In the genomic region with DNA sequence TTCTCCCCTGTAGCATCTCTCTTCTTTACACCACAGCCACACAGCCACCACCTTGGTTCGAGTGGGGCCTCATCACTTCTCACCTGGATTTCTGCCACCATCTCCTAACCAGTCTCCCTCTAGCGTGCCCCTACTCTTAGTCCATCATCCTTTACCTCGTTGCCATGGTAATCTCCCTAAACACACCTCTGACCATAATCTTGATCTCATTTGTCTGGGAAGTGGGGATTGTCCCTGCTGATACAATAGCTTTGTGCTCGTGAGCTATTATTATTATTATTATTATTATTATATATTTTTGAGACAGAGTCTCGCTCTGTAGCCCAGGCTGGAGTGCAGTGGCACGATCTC, we compare ENCODE assay signal across 22 cellular contexts.
DNase-seq lines count a peak whose midpoint lies in the region; ATAC-seq lines count a peak whose summit lies in the region.
"Had no signal": no experiment of that assay in that cellular context is flagged by ENCODE, and none has a peak within 500 bp of the region (broad histone marks: within the 10 kb centered on the region; RNA-seq: fewer than 3 reads in every experiment).

No MANE protein-coding gene starts in this region.

- H3K9ac ChIP-seq in mesendoderm (ENCODE audit: low read length) (no peak overlapping the region), neuronal stem cell (ENCODE audit: low read depth, low read length, poor library complexity) (no peak overlapping the region)

- H3K79me1 ChIP-seq in mesendoderm (ENCODE audit: low read length) (no peaks in the 10 kb centered on the region), neuronal stem cell (ENCODE audit: low read depth, low read length) (no peaks in the 10 kb centered on the region)

- no peak overlapping the region for H3K14ac ChIP-seq in neuronal stem cell (ENCODE audit: low read length)

- no peak for ATAC-seq in HG02885 (IDR thresholded peaks at IDR 0.05; ENCODE audit: poor library complexity, unreplicated experiment)
- ATAC-seq: GM12878, HCT116, Panc1 had no signal

- no peak overlapping the region for H4K8ac ChIP-seq in mesendoderm (ENCODE audit: low read depth, low read length)
- no peak overlapping the region for H4K8ac ChIP-seq in neuronal stem cell (ENCODE audit: low read depth, low read length)

- H2BK120ac ChIP-seq in mesendoderm (ENCODE audit: low read depth, low read length) (no peak overlapping the region), neuronal stem cell (ENCODE audit: low read depth, low read length) (no peak overlapping the region)

- no peak overlapping the region for H3K18ac ChIP-seq in mesendoderm (ENCODE audit: low read length)
- no peak overlapping the region for H3K18ac ChIP-seq in neuronal stem cell (ENCODE audit: low read length)

- H3K4me1 ChIP-seq in mesendoderm (ENCODE audit: control insufficient read depth, low read depth, low read length), result peaks cover 9% of the 10 kb centered on the region
- H3K4me1 ChIP-seq in neuronal stem cell (ENCODE audit: control insufficient read depth in 2 of 2, insufficient read depth in 1 of 2, low read depth in 1 of 2, low read length in 2 of 2), result peaks cover 13 to 37% of the 10 kb centered on the region in 2 donors

- no peaks in the 10 kb centered on the region for H3K27me3 ChIP-seq in mesendoderm (ENCODE audit: insufficient read depth, low read length, poor library complexity)
- peaks cover 0 to 8% (median 0%) of the 10 kb centered on the region in 3 experiments for H3K27me3 ChIP-seq in neuronal stem cell (ENCODE audit: control insufficient read depth in 3 of 3, insufficient read depth in 3 of 3, low read depth in 1 of 3, low read length in 3 of 3)
- H3K27me3 ChIP-seq: BE2C, SJCRH30 had no signal

- DNase-seq in NCI-H82 (lab: John Stamatoyannopoulos, UW), result peak; percentile 53
- DNase-seq in NCI-H82 treated with DMSO at 0.1 percent for 48 hours (lab: John Stamatoyannopoulos, UW; ENCODE audit: unreplicated experiment), result no peak
- DNase-seq in NCI-H2227 treated with DMSO at 0.1 percent for 48 hours (lab: John Stamatoyannopoulos, UW), result peak; percentile 26
- peak; percentile 63 for DNase-seq in mesendoderm
- no peak for DNase-seq in neuronal stem cell (ENCODE audit: low spot score)
- DNase-seq in NCI-H187 treated with DMSO at 0.1 percent for 48 hours (lab: John Stamatoyannopoulos, UW), result no peak
- DNase-seq in cortex of kidney (lab: John Stamatoyannopoulos, UW), result no peak
- DNase-seq: BE2C; CD4-positive, alpha-beta T cell; COR-L47; DND-41; IMR-90; NCI-H1105; NCI-H1694; NCI-H2081 treated with DMSO at 0.1 percent for 48 hours; NCI-H510A; NCI-H748 treated with DMSO at 0.1 percent for 48 hours; SJCRH30 had no signal

- H3K79me2 ChIP-seq in mesendoderm (ENCODE audit: control insufficient read depth, insufficient read depth, low read length), result no peaks in the 10 kb centered on the region

- no peak overlapping the region for H2AK5ac ChIP-seq in mesendoderm (ENCODE audit: low read length)
- no peak overlapping the region for H2AK5ac ChIP-seq in neuronal stem cell (ENCODE audit: low read depth, low read length)

- no peak overlapping the region for H3K27ac ChIP-seq in mesendoderm (ENCODE audit: low read depth, low read length)
- H3K27ac ChIP-seq in neuronal stem cell (replicated peaks; ENCODE audit: low read length), result no peak overlapping the region
- H3K27ac ChIP-seq: SJCRH30 had no signal

- no peak overlapping the region for H4K5ac ChIP-seq in mesendoderm (ENCODE audit: low read length)

- no peak overlapping the region for H2BK15ac ChIP-seq in mesendoderm (replicated peaks; ENCODE audit: low read depth)
- no peak overlapping the region for H2BK15ac ChIP-seq in neuronal stem cell (ENCODE audit: low read length)

- H3K4me2 ChIP-seq in mesendoderm (ENCODE audit: low read length) (no peak overlapping the region), neuronal stem cell (ENCODE audit: insufficient read depth, low read length, poor library complexity, severe bottlenecking) (no peak overlapping the region)

- no peak overlapping the region for H3K4me3 ChIP-seq in mesendoderm (ENCODE audit: low read length)
- H3K4me3 ChIP-seq in neuronal stem cell (ENCODE audit: low read length in 2 of 2), result no peak overlapping the region
- H3K4me3 ChIP-seq: GM12878, SJCRH30 had no signal

- no peak overlapping the region for H4K91ac ChIP-seq in neuronal stem cell (ENCODE audit: low read depth, low read length, poor library complexity)

- H3K23ac ChIP-seq in mesendoderm (ENCODE audit: low read length) (no peak overlapping the region), neuronal stem cell (ENCODE audit: low read depth, low read length, poor library complexity) (no peak overlapping the region)

- H2BK5ac ChIP-seq in mesendoderm (ENCODE audit: low read length), result no peak overlapping the region
- H2BK5ac ChIP-seq in neuronal stem cell (ENCODE audit: low read length), result no peak overlapping the region

- H3K9me3 ChIP-seq in neuronal stem cell (replicated peaks in 1 of 2; ENCODE audit: control insufficient read depth in 2 of 2, insufficient read depth in 1 of 2, low read depth in 1 of 2, low read length in 2 of 2), result no peaks in the 10 kb centered on the region
- H3K9me3 ChIP-seq: BE2C, SJCRH30 had no signal

- H3K4ac ChIP-seq in mesendoderm (ENCODE audit: low read depth, low read length) (no peak overlapping the region), neuronal stem cell (ENCODE audit: low read length) (no peak overlapping the region)

- no CpG with 5 or more reads among the region's 6 CpGs for WGBS in mesendoderm (ENCODE audit: extremely low coverage, insufficient coverage, low lambda C conversion rate)
- WGBS in neuronal stem cell (ENCODE audit: extremely low coverage in 2 of 2, insufficient read length in 2 of 2, insufficient replicate concordance in 1 of 2), 2 donors, result no CpG with 5 or more reads among the region's 6 CpGs

- H3K56ac ChIP-seq in mesendoderm (ENCODE audit: low read length), result no peak overlapping the region

- no peak overlapping the region for H2BK12ac ChIP-seq in neuronal stem cell (ENCODE audit: low read length)

- H3K36me3 ChIP-seq in mesendoderm (ENCODE audit: control insufficient read depth, insufficient read depth, low read length) (no peaks in the 10 kb centered on the region), neuronal stem cell (replicated peaks in 1 of 2; ENCODE audit: control insufficient read depth in 2 of 2, insufficient read depth in 2 of 2, low read length in 2 of 2) (no peaks in the 10 kb centered on the region)
- H3K36me3 ChIP-seq: BE2C, SJCRH30 had no signal

- H2AFZ ChIP-seq in neuronal stem cell (ENCODE audit: low read length), result peak overlapping the region; percentile 66

Comparison
In these comparisons a context has a peak if more than half of its experiments do, and no peak if none do; other contexts are left out.
1. DNase-seq: peak in NCI-H82 (single experiment), NCI-H2227 treated with DMSO at 0.1 percent for 48 hours (single experiment) and mesendoderm (single experiment); none in NCI-H82 treated with DMSO at 0.1 percent for 48 hours (single experiment), neuronal stem cell (single experiment), NCI-H187 treated with DMSO at 0.1 percent for 48 hours (single experiment) and cortex of kidney (single experiment).